ENCODE assay signal across 12 cellular contexts in the genomic region with DNA sequence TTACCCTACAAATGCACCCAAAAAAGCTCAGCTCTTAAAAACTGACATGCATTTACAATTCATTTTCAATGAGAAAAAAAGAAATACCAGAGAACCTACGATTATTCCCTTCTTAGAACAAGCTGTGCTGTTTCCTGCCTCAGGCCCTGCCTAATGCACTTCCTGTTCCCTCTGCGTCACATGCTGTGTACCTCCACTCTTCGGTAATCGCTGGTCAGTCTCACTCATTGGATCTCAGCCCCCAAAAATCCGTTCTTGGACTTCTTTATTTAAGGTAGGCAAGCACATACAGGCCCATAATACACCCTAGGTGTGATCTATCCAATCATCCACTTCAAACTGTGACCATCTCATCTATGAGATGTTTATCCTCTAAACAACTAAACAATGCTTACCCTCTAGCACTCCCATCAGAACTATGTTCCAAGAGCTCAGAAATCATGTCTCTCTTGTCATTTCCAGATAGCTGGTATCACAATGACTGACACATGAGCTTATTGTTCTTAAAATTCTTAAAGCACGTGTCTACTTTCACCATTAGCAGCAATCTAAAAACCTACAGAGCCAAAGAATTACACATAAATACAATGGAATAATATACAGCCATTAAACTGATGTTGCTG.
DNase-seq lines count a peak whose midpoint lies in the region; ATAC-seq, FAIRE-seq and TF ChIP-seq lines count a peak whose summit lies in the region.
"Had no signal": no experiment of that assay in that cellular context is flagged by ENCODE, and none has a peak within 500 bp of the region (broad histone marks: within the 10 kb centered on the region; RNA-seq: fewer than 3 reads in every experiment).

No MANE protein-coding gene starts in this region.

- no peaks in the 10 kb centered on the region for H3K27me3 Mint-ChIP-seq in WTC11 (ENCODE audit: low read depth)

- H3K4me1 ChIP-seq in right cardiac atrium (ENCODE audit: control insufficient read depth, insufficient read depth, low read length) (no peaks in the 10 kb centered on the region), testis (peaks cover 4% of the 10 kb centered on the region), small intestine (ENCODE audit: control insufficient read depth in 2 of 2, insufficient read depth in 1 of 2, low read depth in 1 of 2, low read length in 1 of 2) (no peaks in the 10 kb centered on the region)

- ATAC-seq in WTC11 (peak; percentile 93), right cardiac atrium (peak; percentile 83 to 96), GM18873 (IDR thresholded peaks at IDR 0.05; ENCODE audit: low FRiP score, unreplicated experiment) (no peak)

- H3K27me3 ChIP-seq in right cardiac atrium (ENCODE audit: control insufficient read depth, insufficient read depth) (no peaks in the 10 kb centered on the region), testis (no peaks in the 10 kb centered on the region), small intestine (ENCODE audit: control insufficient read depth in 2 of 2, insufficient read depth in 2 of 2, low read length in 2 of 2) (no peaks in the 10 kb centered on the region)
- H3K27me3 ChIP-seq: cardiac muscle cell had no signal

- CTCF ChIA-PET in WTC11 (lab: Charles Lee) = interaction anchor here (0.7 to 2.8 kb wide), 10 partner anchors 11 to 352 kb away, joined by 3 to 41 read pairs (median 4); a partner anchor contains a TSS

- WGBS in right cardiac atrium = 45% methylated on average over 6 of the region's 6 CpGs
- WGBS in testis, 2 donors = 32 to 56% methylated on average over 6 of the region's 6 CpGs
- WGBS in small intestine, 3 donors = 59 to 81% (median 78%) methylated on average over 6 of the region's 6 CpGs

- POLR2A ChIA-PET in WTC11 (lab: Charles Lee) = no interaction called here

- peaks cover 36% of the 10 kb centered on the region for H3K4me1 Mint-ChIP-seq in WTC11

- no peaks in the 10 kb centered on the region for H3K9me3 Mint-ChIP-seq in WTC11

- TF ChIP-seq CTCF in WTC11 (IDR thresholded peaks at IDR 0.05) (no peak), testis (IDR thresholded peaks at IDR 0.05) (no peak)

- peak overlapping the region; percentile 34 for H3K27ac Mint-ChIP-seq in WTC11

- H3K4me3 ChIP-seq in right cardiac atrium (ENCODE audit: low read length) = no peak overlapping the region
- no peak overlapping the region for H3K4me3 ChIP-seq in testis
- no peak overlapping the region for H3K4me3 ChIP-seq in small intestine (ENCODE audit: low read depth in 1 of 2, low read length in 2 of 2)
- H3K4me3 ChIP-seq: cardiac muscle cell had no signal

- no peak for FAIRE-seq in small intestine (lab: Jason Lieb, UNC)

- H3K27ac ChIP-seq in right cardiac atrium (ENCODE audit: low read length) (peak overlapping the region; percentile 88), testis (peak overlapping the region; percentile 59 to 83), small intestine (ENCODE audit: low read depth in 1 of 2, low read length in 1 of 2) (no peak overlapping the region)
- H3K27ac ChIP-seq: HL-60 had no signal

- DNase-seq in NCI-H146 (lab: John Stamatoyannopoulos, UW) (peak; percentile 10), NCI-H146 treated with DMSO at 0.1 percent for 48 hours (lab: John Stamatoyannopoulos, UW; ENCODE audit: unreplicated experiment) (no peak), WTC11 (ENCODE audit: low spot score) (no peak), right cardiac atrium (peak; percentile 32 to 48 (median 32)), testis (peak; percentile 36), small intestine (no peak)
- no peak for DNase-seq in activated CD4-positive, alpha-beta T cell treated with anti-CD3 and anti-CD28 coated beads for 4 hours
- DNase-seq: 8988T, NCI-H2171 had no signal

- H3K9me3 ChIP-seq in right cardiac atrium (ENCODE audit: control insufficient read depth, low read length) (no peaks in the 10 kb centered on the region), testis (no peaks in the 10 kb centered on the region), small intestine (ENCODE audit: control insufficient read depth, low read depth) (no peaks in the 10 kb centered on the region)

- no peak overlapping the region for H3K4me3 Mint-ChIP-seq in WTC11

- H3K36me3 ChIP-seq in testis (ENCODE audit: low read depth, missing control alignments) (no peaks in the 10 kb centered on the region), small intestine (ENCODE audit: control insufficient read depth in 2 of 2, insufficient read depth in 2 of 2, low read length in 2 of 2) (no peaks in the 10 kb centered on the region)
- H3K36me3 ChIP-seq: cardiac muscle cell had no signal

- H3K36me3 Mint-ChIP-seq in WTC11 = no peaks in the 10 kb centered on the region

- intact Hi-C loops in right cardiac atrium (cut with DNase I) (loop anchor here in 3 of 4 donors (5.0 to 10.0 kb wide), 3 partner anchors 82 to 355 kb away; a partner anchor contains a TSS), testis (cut with DNase I; ENCODE audit: low total_unique reads) (no loop called here)

- no peak for TF ChIP-seq POLR2A in testis (IDR thresholded peaks at IDR 0.05)

TF ChIP-seq in WTC11, 78 proteins besides CTCF, POLR2A, EP300 and RAD21:
- TF ChIP-seq SMAD4 (CRISPR knock-in tag; IDR thresholded peaks at IDR 0.05) (no peak), NR3C1 (CRISPR knock-in tag; conservative IDR thresholded peaks at IDR 0.05; ENCODE audit: low read depth) (no peak), NFYB (CRISPR knock-in tag; conservative IDR thresholded peaks at IDR 0.05; ENCODE audit: low read depth) (no peak), ZNF121 (CRISPR knock-in tag; IDR thresholded peaks at IDR 0.05) (no peak)
- TF ChIP-seq, protein P1, sequence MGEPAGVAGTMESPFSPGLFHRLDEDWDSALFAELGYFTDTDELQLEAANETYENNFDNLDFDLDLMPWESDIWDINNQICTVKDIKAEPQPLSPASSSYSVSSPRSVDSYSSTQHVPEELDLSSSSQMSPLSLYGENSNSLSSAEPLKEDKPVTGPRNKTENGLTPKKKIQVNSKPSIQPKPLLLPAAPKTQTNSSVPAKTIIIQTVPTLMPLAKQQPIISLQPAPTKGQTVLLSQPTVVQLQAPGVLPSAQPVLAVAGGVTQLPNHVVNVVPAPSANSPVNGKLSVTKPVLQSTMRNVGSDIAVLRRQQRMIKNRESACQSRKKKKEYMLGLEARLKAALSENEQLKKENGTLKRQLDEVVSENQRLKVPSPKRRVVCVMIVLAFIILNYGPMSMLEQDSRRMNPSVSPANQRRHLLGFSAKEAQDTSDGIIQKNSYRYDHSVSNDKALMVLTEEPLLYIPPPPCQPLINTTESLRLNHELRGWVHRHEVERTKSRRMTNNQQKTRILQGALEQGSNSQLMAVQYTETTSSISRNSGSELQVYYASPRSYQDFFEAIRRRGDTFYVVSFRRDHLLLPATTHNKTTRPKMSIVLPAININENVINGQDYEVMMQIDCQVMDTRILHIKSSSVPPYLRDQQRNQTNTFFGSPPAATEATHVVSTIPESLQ (CRISPR knock-in tag; IDR thresholded peaks at IDR 0.05) = no peak
- TF ChIP-seq, protein P2, sequence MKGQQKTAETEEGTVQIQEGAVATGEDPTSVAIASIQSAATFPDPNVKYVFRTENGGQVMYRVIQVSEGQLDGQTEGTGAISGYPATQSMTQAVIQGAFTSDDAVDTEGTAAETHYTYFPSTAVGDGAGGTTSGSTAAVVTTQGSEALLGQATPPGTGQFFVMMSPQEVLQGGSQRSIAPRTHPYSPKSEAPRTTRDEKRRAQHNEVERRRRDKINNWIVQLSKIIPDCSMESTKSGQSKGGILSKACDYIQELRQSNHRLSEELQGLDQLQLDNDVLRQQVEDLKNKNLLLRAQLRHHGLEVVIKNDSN (CRISPR knock-in tag; IDR thresholded peaks at IDR 0.05) = peak; percentile 43; the same call in 1 of the 2 replicates
- TF ChIP-seq, protein P3, sequence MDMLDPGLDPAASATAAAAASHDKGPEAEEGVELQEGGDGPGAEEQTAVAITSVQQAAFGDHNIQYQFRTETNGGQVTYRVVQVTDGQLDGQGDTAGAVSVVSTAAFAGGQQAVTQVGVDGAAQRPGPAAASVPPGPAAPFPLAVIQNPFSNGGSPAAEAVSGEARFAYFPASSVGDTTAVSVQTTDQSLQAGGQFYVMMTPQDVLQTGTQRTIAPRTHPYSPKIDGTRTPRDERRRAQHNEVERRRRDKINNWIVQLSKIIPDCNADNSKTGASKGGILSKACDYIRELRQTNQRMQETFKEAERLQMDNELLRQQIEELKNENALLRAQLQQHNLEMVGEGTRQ (CRISPR knock-in tag; IDR thresholded peaks at IDR 0.05) = peak; percentile 70

Comparison
In these comparisons a context has a peak if more than half of its experiments do, and no peak if none do; other contexts are left out.
1. DNase-seq: peak in NCI-H146 (single experiment), right cardiac atrium (3 of 3) and testis (single experiment); none in NCI-H146 treated with DMSO at 0.1 percent for 48 hours (single experiment), WTC11 (single experiment), activated CD4-positive, alpha-beta T cell treated with anti-CD3 and anti-CD28 coated beads for 4 hours (0 of 2) and small intestine (single experiment).
2. H3K27ac ChIP-seq: peak in right cardiac atrium (single experiment) and testis (2 of 2); none in small intestine (0 of 2).